8 cellular contexts compared by ENCODE assay signal in genomic region chr10:131981429-131982184, GRCh38. TPM values are rescaled to one million over a fixed set of nuclear protein-coding genes. Genes with fewer than 3 reads are reported as not detected.
A peak's percentile ranks its signal among the peaks of the same experiment; 100 is the strongest.
DNase-seq lines count a peak whose midpoint lies in the region; ATAC-seq and TF ChIP-seq lines count a peak whose summit lies in the region.

BNIP3 (minus strand) TSS chr10:131981923; CDS start chr10:131981806, 117 bp downstream.

- peak within 1 kb of the TSS; percentile 61 for H3K4me3 ChIP-seq in AG09309 (ENCODE audit: control insufficient read depth, low read depth, low read length)
- H3K4me3 ChIP-seq in left lung = peak within 1 kb of the TSS; percentile 83 to 94

- peaks cover 5 to 34% of the 10 kb centered on the region in 2 donors for H3K4me1 ChIP-seq in left lung

- DNase-seq in AG09309 (ENCODE audit: low read depth) = peak; percentile 63
- DNase-seq in NCI-H460 (ENCODE audit: extremely low read depth, low read depth) = peak; percentile 94
- peak; percentile 87 to 90 for DNase-seq in activated CD4-positive, alpha-beta T cell treated with anti-CD3 and anti-CD28 coated beads, Interleukin-2, amount 50 U/mL, for 24 hours (ENCODE audit: low read depth in 1 of 2, low spot score in 1 of 2)
- peak; percentile 90 for DNase-seq in dedifferentiated amniotic fluid mesenchymal stem cell (ENCODE audit: extremely low spot score)
- peak; percentile 95 to 98 for DNase-seq in left lung
- DNase-seq in stimulated activated CD4-positive, alpha-beta T cell treated with anti-CD3 and anti-CD28 coated beads, Interleukin-2, amount 100 ng/mL, for 4 hours (ENCODE audit: low read depth) = peak; percentile 93

- ATAC-seq in GM18873 (IDR thresholded peaks at IDR 0.05; ENCODE audit: low FRiP score, unreplicated experiment) = peak; percentile 66
- peak; percentile 83 for ATAC-seq in HG03135 (IDR thresholded peaks at IDR 0.05; ENCODE audit: unreplicated experiment)
- ATAC-seq in left lung = peak; percentile 97

- no peak for TF ChIP-seq CTCF in AG09309 (IDR thresholded peaks at IDR 0.05; ENCODE audit: control insufficient read depth, insufficient read depth, low read depth, low read length, missing control alignments)
- no peak for TF ChIP-seq CTCF in left lung (IDR thresholded peaks at IDR 0.05)

- H3K27me3 ChIP-seq in left lung = peaks cover 0 to 39% of the 10 kb centered on the region in 2 donors

- intact Hi-C loops in left lung (cut with DNase I) = no loop called here

- peak within 1 kb of the TSS; percentile 64 to 67 for H3K27ac ChIP-seq in left lung

- H3K36me3 ChIP-seq in left lung = no peaks in the 10 kb centered on the region

- H3K9me3 ChIP-seq in left lung = no peaks in the 10 kb centered on the region

RNA-seq across cellular contexts. Expression of gene BNIP3, which starts in this region (rescaled TPM):
- total RNA-seq in NCI-H460 (2014; rRNA removed; shearing (Covaris generic)) = 219 and 282 TPM in 2 replicates
- 77.9 and 99.4 TPM in 2 replicates for polyA plus RNA-seq in NCI-H460 (2014; cell fraction: nucleus; rRNA removed)
- 10 to 100 TPM; 25.7 to 29.3 TPM for total RNA-seq in left lung

Comparison
In these comparisons a context has a peak if more than half of its experiments do, and no peak if none do; other contexts are left out.
1. Peak in every context shown above with its lines: DNase-seq, ATAC-seq, H3K4me3 ChIP-seq and H3K27ac ChIP-seq.